ENCODE assay signal across 8 cellular contexts in the genomic region with DNA sequence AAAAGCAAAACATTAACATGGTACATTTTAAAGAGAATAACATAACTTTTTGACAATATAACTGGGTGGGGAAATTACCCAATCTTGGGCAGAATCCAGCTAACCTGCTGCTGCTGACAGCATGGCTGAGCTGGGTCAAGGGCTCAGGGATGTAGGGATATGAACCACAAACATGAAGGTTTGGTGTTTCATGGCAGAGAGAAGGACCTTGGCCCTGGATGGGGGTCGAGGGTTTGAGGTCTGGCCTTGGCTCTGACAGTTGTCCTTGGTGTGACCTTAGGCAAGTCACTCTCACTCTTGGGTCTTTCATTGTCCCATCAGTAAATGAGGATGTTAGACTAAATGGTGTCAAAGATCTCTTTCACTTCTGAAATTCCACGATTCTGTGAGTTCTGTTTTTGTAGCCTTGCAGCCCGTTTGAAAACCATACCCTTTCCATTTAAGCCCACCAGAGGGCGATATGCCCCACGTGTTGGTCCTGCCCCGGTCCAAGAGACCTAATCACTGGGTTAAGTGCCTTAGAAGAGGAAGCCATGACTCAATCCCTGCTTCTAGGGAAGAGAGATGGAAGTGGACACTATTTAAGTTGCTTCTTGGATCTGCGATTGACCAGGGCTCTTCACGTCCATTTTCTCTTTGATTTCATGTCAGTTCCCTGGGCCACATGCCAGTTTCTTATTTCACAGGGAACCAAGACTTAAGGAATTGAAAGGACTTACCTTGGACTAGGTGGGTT. TPM values are rescaled to one million over a fixed set of nuclear protein-coding genes. Genes with fewer than 3 reads are reported as not detected.
DNase-seq lines count a peak whose midpoint lies in the region; ATAC-seq lines count a peak whose summit lies in the region.

No MANE protein-coding gene starts in this region.

- peaks cover 18% of the 10 kb centered on the region for H3K36me3 Mint-ChIP-seq in activated naive CD8-positive, alpha-beta T cell treated with anti-CD3 and anti-CD28 coated beads, Interleukin-2, amount 10 ng/mL, durations not matched to agents 7 days and 5 days

- intact Hi-C loops in Right ventricle myocardium inferior (cut with DNase I): loop anchor here (1.0 to 2.0 kb wide), 2 partner anchors 170 to 276 kb away; no protein-coding TSS in a partner anchor

- peak overlapping the region; percentile 7 for H3K4me3 Mint-ChIP-seq in activated naive CD8-positive, alpha-beta T cell treated with anti-CD3 and anti-CD28 coated beads, Interleukin-2, amount 10 ng/mL, durations not matched to agents 7 days and 5 days

- DNase-seq in AML-193 (lab: John Stamatoyannopoulos, UW) (peak; percentile 71 to 75), NCI-H1048 (lab: John Stamatoyannopoulos, UW) (peak; percentile 5), SW480 (ENCODE audit: low spot score) (peak; percentile 74), Right ventricle myocardium inferior (ENCODE audit: missing footprints) (peak; percentile 77), pulmonary artery endothelial cell (ENCODE audit: low read depth, low spot score) (peak; percentile 72)
- peak; percentile 55 for DNase-seq in activated naive CD8-positive, alpha-beta T cell treated with anti-CD3 and anti-CD28 coated beads, Interleukin-2, amount 10 ng/mL, durations not matched to agents 7 days and 5 days

- H3K4me1 Mint-ChIP-seq in activated naive CD8-positive, alpha-beta T cell treated with anti-CD3 and anti-CD28 coated beads, Interleukin-2, amount 10 ng/mL, durations not matched to agents 7 days and 5 days: peaks cover 54% of the 10 kb centered on the region

- H3K27me3 Mint-ChIP-seq in activated naive CD8-positive, alpha-beta T cell treated with anti-CD3 and anti-CD28 coated beads, Interleukin-2, amount 10 ng/mL, durations not matched to agents 7 days and 5 days: no peaks in the 10 kb centered on the region

- peak; percentile 65 for ATAC-seq in GM19463 (IDR thresholded peaks at IDR 0.05; ENCODE audit: unreplicated experiment)
- peak; percentile 84 for ATAC-seq in activated naive CD8-positive, alpha-beta T cell treated with anti-CD3 and anti-CD28 coated beads, Interleukin-2, amount 10 ng/mL, durations not matched to agents 7 days and 5 days (ENCODE audit: low read depth)
- peak; percentile 79 for ATAC-seq in Right ventricle myocardium inferior
- ATAC-seq in HG02678 (IDR thresholded peaks at IDR 0.05; ENCODE audit: unreplicated experiment): no peak

- POLR2A ChIA-PET in activated naive CD8-positive, alpha-beta T cell treated with anti-CD3 and anti-CD28 coated beads, Interleukin-2, amount 10 ng/mL, durations not matched to agents 7 days and 5 days (lab: Charles Lee): interaction anchor here (0.7 to 3.1 kb wide), 5 partner anchors 7 to 190 kb away, joined by 3 to 16 read pairs (median 5); a partner anchor contains a TSS

- peak overlapping the region; percentile 79 for H3K27ac Mint-ChIP-seq in activated naive CD8-positive, alpha-beta T cell treated with anti-CD3 and anti-CD28 coated beads, Interleukin-2, amount 10 ng/mL, durations not matched to agents 7 days and 5 days

- H3K9me3 Mint-ChIP-seq in activated naive CD8-positive, alpha-beta T cell treated with anti-CD3 and anti-CD28 coated beads, Interleukin-2, amount 10 ng/mL, durations not matched to agents 7 days and 5 days: peaks cover 2% of the 10 kb centered on the region

RNA-seq across cellular contexts. Expression of a gene that starts 56.8 kb away (rescaled TPM):
- total RNA-seq in activated naive CD8-positive, alpha-beta T cell treated with anti-CD3 and anti-CD28 coated beads, Interleukin-2, amount 10 ng/mL, durations not matched to agents 7 days and 5 days: not detected
- total RNA-seq in Right ventricle myocardium inferior (not detected), pulmonary artery endothelial cell (not detected in 2 replicates)

Comparison
In these comparisons a context has a peak if more than half of its experiments do, and no peak if none do; other contexts are left out.
1. DNase-seq: peak in every context shown above with its lines; median percentile 77 in Right ventricle myocardium inferior; 74 in SW480; 73 in AML-193; 72 in pulmonary artery endothelial cell; 55 in activated naive CD8-positive, alpha-beta T cell treated with anti-CD3 and anti-CD28 coated beads, Interleukin-2, amount 10 ng/mL, durations not matched to agents 7 days and 5 days; 5 in NCI-H1048.